14 cellular contexts compared by ENCODE assay signal in genomic region chr7:75989084-75989725, GRCh38. TPM values are rescaled to one million over a fixed set of nuclear protein-coding genes. Genes with fewer than 3 reads are reported as not detected.
DNase-seq lines count a peak whose midpoint lies in the region; ATAC-seq and TF ChIP-seq lines count a peak whose summit lies in the region.
"Had no signal": no experiment of that assay in that cellular context is flagged by ENCODE, and none has a peak within 500 bp of the region (broad histone marks: within the 10 kb centered on the region; RNA-seq: fewer than 3 reads in every experiment).

No MANE protein-coding gene starts in this region.

- peaks cover 6% of the 10 kb centered on the region for H3K36me3 Mint-ChIP-seq in progenitor cell of endocrine pancreas (ENCODE audit: insufficient read depth)

- TF ChIP-seq CTCF in WERI-Rb-1 (IDR thresholded peaks at IDR 0.05; ENCODE audit: low read depth, low read length): no peak
- TF ChIP-seq CTCF in left ventricle myocardium inferior (IDR thresholded peaks at IDR 0.05; ENCODE audit: borderline replicate concordance): no peak
- TF ChIP-seq CTCF in progenitor cell of endocrine pancreas (IDR thresholded peaks at IDR 0.05; ENCODE audit: unreplicated experiment): no peak

- no peaks in the 10 kb centered on the region for H3K9me3 Mint-ChIP-seq in progenitor cell of endocrine pancreas (ENCODE audit: low read depth)

- peak overlapping the region; percentile 77 for H3K27ac Mint-ChIP-seq in progenitor cell of endocrine pancreas

- peak; percentile 17 for DNase-seq in Ammon's horn (ENCODE audit: low spot score)
- no peak for DNase-seq in WERI-Rb-1
- DNase-seq in left ventricle myocardium inferior: peak; percentile 75
- no peak for DNase-seq in progenitor cell of endocrine pancreas (ENCODE audit: low spot score, unreplicated experiment)
- no peak for DNase-seq in H4 (ENCODE audit: low spot score)
- no peak for DNase-seq in HUDEP-2 (lab: John Stamatoyannopoulos, UW; ENCODE audit: unreplicated experiment in 76 of 76)
- DNase-seq in cerebellar cortex (ENCODE audit: low spot score): no peak
- DNase-seq: activated CD4-positive, alpha-beta T cell treated with anti-CD3 and anti-CD28 coated beads, Interleukin-2, amount 50 U/mL, for 1 hour; activated gamma-delta T cell treated with Interleukin-2 at 50 U/mL for 16 hours; EL; NCI-H1105; NCI-H524 treated with DMSO at 0.1 percent for 48 hours had no signal

- no peaks in the 10 kb centered on the region for H3K27me3 ChIP-seq in WERI-Rb-1 (ENCODE audit: insufficient read depth, low read depth, severe bottlenecking)
- no peaks in the 10 kb centered on the region for H3K27me3 ChIP-seq in left ventricle myocardium inferior (ENCODE audit: low read depth)
- H3K27me3 ChIP-seq: SJSA1 had no signal

- H3K36me3 ChIP-seq in WERI-Rb-1 (peaks cover 31% of the 10 kb centered on the region), left ventricle myocardium inferior (peaks cover 41% of the 10 kb centered on the region)

- ATAC-seq in HG03175 (IDR thresholded peaks at IDR 0.05; ENCODE audit: unreplicated experiment): no peak

- H3K9me3 ChIP-seq in WERI-Rb-1 (ENCODE audit: severe bottlenecking) (no peaks in the 10 kb centered on the region), left ventricle myocardium inferior (replicated peaks) (no peaks in the 10 kb centered on the region)
- H3K9me3 ChIP-seq: SJSA1 had no signal

- H3K27me3 Mint-ChIP-seq in progenitor cell of endocrine pancreas: no peaks in the 10 kb centered on the region

- peaks cover 67% of the 10 kb centered on the region for H3K4me1 ChIP-seq in left ventricle myocardium inferior

- H3K27ac ChIP-seq in WERI-Rb-1: 0 out of 2 replicates have a peak overlapping the region, but pooled peaks have one; percentile 14
- peak overlapping the region; percentile 99 for H3K27ac ChIP-seq in left ventricle myocardium inferior (replicated peaks)
- H3K27ac ChIP-seq: SJSA1 had no signal

- H3K4me3 ChIP-seq in WERI-Rb-1 (ENCODE audit: low read depth, low read length) (no peak overlapping the region), left ventricle myocardium inferior (peak overlapping the region; percentile 29)
- H3K4me3 ChIP-seq: SJSA1 had no signal

- peaks cover 10% of the 10 kb centered on the region for H3K4me1 Mint-ChIP-seq in progenitor cell of endocrine pancreas (ENCODE audit: low read depth)

- intact Hi-C loops in left ventricle myocardium inferior (cut with micrococcal nuclease): no loop called here

- H3K4me3 Mint-ChIP-seq in progenitor cell of endocrine pancreas (ENCODE audit: low read depth): no peak overlapping the region

RNA-seq across cellular contexts. Expression of gene TMEM120A, which starts 5.2 kb away (rescaled TPM):
- total RNA-seq in left ventricle myocardium inferior (163 TPM), progenitor cell of endocrine pancreas (35.7 and 39.3 TPM in 2 replicates)
- total RNA-seq in H4 (2014; rRNA removed; shearing (Covaris generic)): 26.0 and 28.7 TPM in 2 replicates

RNA-seq across cellular contexts. Expression of gene STYXL1, which starts 58.6 kb away (rescaled TPM):
- total RNA-seq in left ventricle myocardium inferior: 22.2 TPM
- 48.5 and 49.7 TPM in 2 replicates for total RNA-seq in progenitor cell of endocrine pancreas
- 137 and 156 TPM in 2 replicates for total RNA-seq in H4 (2014; rRNA removed; shearing (Covaris generic))

RNA-seq across cellular contexts. Expression of gene MDH2, which starts 58.7 kb away (rescaled TPM):
- total RNA-seq in left ventricle myocardium inferior (507 TPM), progenitor cell of endocrine pancreas (119 and 122 TPM in 2 replicates)
- 119 and 156 TPM in 2 replicates for total RNA-seq in H4 (2014; rRNA removed; shearing (Covaris generic))

Comparison
In these comparisons a context has a peak if more than half of its experiments do, and no peak if none do; other contexts are left out.
1. DNase-seq: peak in Ammon's horn (single experiment) and left ventricle myocardium inferior (single experiment); none in WERI-Rb-1 (single experiment), progenitor cell of endocrine pancreas (single experiment), H4 (single experiment), HUDEP-2 (0 of 76) and cerebellar cortex (single experiment).